8 cellular contexts compared by ENCODE assay signal in genomic region chr14:93939304-93940229, GRCh38. TPM values are rescaled to one million over a fixed set of nuclear protein-coding genes. Genes with fewer than 3 reads are reported as not detected.
DNase-seq lines count a peak whose midpoint lies in the region; ATAC-seq, FAIRE-seq and TF ChIP-seq lines count a peak whose summit lies in the region.

No MANE protein-coding gene starts in this region.

- TF ChIP-seq RAD21 in HCT116 (IDR thresholded peaks at IDR 0.05; ENCODE audit: low read depth) (peak; percentile 92), HepG2 (CRISPR knock-in tag; IDR thresholded peaks at IDR 0.05) (peak; percentile 97)

- H3K9me3 ChIP-seq in HCT116 (ENCODE audit: control insufficient read depth in 1 of 2, insufficient read depth in 1 of 2, low read depth in 1 of 2, low read length in 2 of 2) (no peaks in the 10 kb centered on the region), HepG2 (ENCODE audit: low read length) (no peaks in the 10 kb centered on the region)

- H4K20me1 ChIP-seq in HCT116 (ENCODE audit: insufficient read depth) (no peaks in the 10 kb centered on the region), HepG2 (ENCODE audit: insufficient read depth, low read length) (no peaks in the 10 kb centered on the region)

- TF ChIP-seq CTCF in GM12872 (IDR thresholded peaks at IDR 0.05; ENCODE audit: insufficient read depth, low read depth, low read length) = peak; percentile 70
- peak; percentile 52 to 95 (median 69) for TF ChIP-seq CTCF in HCT116 (IDR thresholded peaks at IDR 0.05 in 2 of 3, conservative IDR thresholded peaks at IDR 0.05 in 1 of 3; ENCODE audit: borderline replicate concordance in 1 of 3, insufficient read depth in 1 of 3, low read depth in 2 of 3, low read length in 2 of 3)
- TF ChIP-seq CTCF in coronary artery (IDR thresholded peaks at IDR 0.05) = peak; percentile 75
- TF ChIP-seq CTCF in HepG2 (CRISPR knock-in tag; IDR thresholded peaks at IDR 0.05) = peak; percentile 92

- H3K27me3 ChIP-seq in HCT116 (ENCODE audit: insufficient read depth, low read length) (no peaks in the 10 kb centered on the region), HepG2 (ENCODE audit: control insufficient read depth in 1 of 2, insufficient read depth in 2 of 2, low read length in 2 of 2) (no peaks in the 10 kb centered on the region; a peak in 1 of 5 replicates)

- H3K4me2 ChIP-seq in HCT116 (ENCODE audit: low read length) = peak overlapping the region; percentile 65
- peak overlapping the region; percentile 46; the same call in 1 of the 2 replicates for H3K4me2 ChIP-seq in HepG2 (ENCODE audit: low read depth, low read length)

- POLR2A ChIA-PET in HCT116 (lab: Charles Lee) (interaction anchor here (0.7 to 1.0 kb wide), 6 partner anchors 12 to 197 kb away, joined by 3 to 5 read pairs (median 4); partner anchors contain the start of gene CCDC197), HepG2 (lab: Yijun Ruan, JAX) (interaction anchor here (0.8 to 3.9 kb wide), 10 partner anchors 13 to 65 kb away, joined by 3 to 25 read pairs (median 5); partner anchors contain the start of gene CCDC197)

- BruUV-seq in HCT116 (replicated peaks; lab: Mats Ljungman, UMichigan) = no TSS peak
- BruUV-seq in HepG2 (replicated peaks; lab: Mats Ljungman, UMichigan) = no TSS peak

- H3K9me2 ChIP-seq in HCT116 (ENCODE audit: insufficient read depth) = no peaks in the 10 kb centered on the region

- ATAC-seq in HCT116 = peak; percentile 92
- peak; percentile 91 for ATAC-seq in HepG2

- intact Hi-C loops in HCT116 (cut with micrococcal nuclease) = loop anchor here (1.0 kb wide), 4 partner anchors 31 to 241 kb away; no protein-coding TSS in a partner anchor
- intact Hi-C loops in HepG2 (cut with micrococcal nuclease; ENCODE audit: unreplicated experiment) = loop anchor here (1.0 kb wide), 1 partner anchor 31 kb away; no protein-coding TSS in a partner anchor

- H3K36me3 ChIP-seq in HCT116 (ENCODE audit: control insufficient read depth in 1 of 2, insufficient read depth in 2 of 2, low read length in 2 of 2) (no peaks in the 10 kb centered on the region), HepG2 (replicated peaks in 1 of 2; ENCODE audit: control insufficient read depth in 1 of 2, insufficient read depth in 2 of 2, low read length in 2 of 2) (no peaks in the 10 kb centered on the region)

- DNase-seq in HCT116 (ENCODE audit: low read depth, low spot score) (peak; percentile 56), MV-4-11 (lab: John Stamatoyannopoulos, UW) (peak; percentile 58), coronary artery (ENCODE audit: low spot score) (peak; percentile 83), HepG2 (ENCODE audit: low spot score) (no peak), GF-D8 (lab: John Stamatoyannopoulos, UW) (no peak)
- peak; percentile 95 for DNase-seq in activated CD4-positive, alpha-beta T cell treated with anti-CD3 and anti-CD28 coated beads for 48 hours
- DNase-seq in stimulated activated CD4-positive, alpha-beta T cell treated with anti-CD3 and anti-CD28 coated beads, TNF-alpha, amount 100 ng/mL, for 1 hour (ENCODE audit: low read depth in 3 of 3, low spot score in 1 of 3) = peak; percentile 75 to 98 (median 88)

- RAD21 ChIA-PET in HCT116 (lab: Charles Lee; ENCODE audit: low non-redundant PET in 1 of 2, low total read pairs in 2 of 2, uncharacterized antibody in 2 of 2, unreplicated experiment in 2 of 2) = interaction anchor here (0.7 to 1.8 kb wide), 17 partner anchors 20 to 203 kb away, joined by 3 to 21 read pairs (median 4); partner anchors contain the start of gene CCDC197 (in 2 of the 2)

- H3K79me2 ChIP-seq in HCT116 (ENCODE audit: insufficient read depth, low read length) = no peaks in the 10 kb centered on the region
- no peaks in the 10 kb centered on the region for H3K79me2 ChIP-seq in HepG2 (ENCODE audit: insufficient read depth, low read length)

- H3K9ac ChIP-seq in HCT116 (ENCODE audit: low read length) (peak overlapping the region; percentile 24; the same call in 1 of the 2 replicates), HepG2 (ENCODE audit: insufficient read depth, low read depth, low read length) (no peak overlapping the region)

- FAIRE-seq in HepG2 (lab: Jason Lieb, UNC) = no peak

- in situ Hi-C loops in HepG2 (cut with HindIII; ENCODE audit: extremely low pct_ligation_motif_present, low pct_unique_long_range_greater_than_20kb) = loop anchor here (5.0 kb wide), 3 partner anchors 33 to 198 kb away; no protein-coding TSS in a partner anchor

- 80% methylated on average over 45 of the region's 84 CpGs for WGBS in HepG2 (ENCODE audit: low lambda C conversion rate)

- H2AFZ ChIP-seq in HCT116 (ENCODE audit: low read depth, low read length, poor library complexity, severe bottlenecking) (peak overlapping the region; percentile 88), HepG2 (ENCODE audit: low read length) (no peak overlapping the region)

- no peak for TF ChIP-seq POLR2A in HCT116 (IDR thresholded peaks at IDR 0.05; ENCODE audit: borderline replicate concordance, extremely low read depth, insufficient read depth, insufficient read length)
- TF ChIP-seq POLR2A in HepG2 (IDR thresholded peaks at IDR 0.05; ENCODE audit: insufficient read depth in 1 of 2, low read depth in 2 of 2, low read length in 2 of 2) = no peak

- H3K27ac ChIP-seq in HCT116 (ENCODE audit: low read depth, low read length) (no peak overlapping the region), coronary artery (peak overlapping the region in 1 of 2 donors; percentile 0), HepG2 (ENCODE audit: extremely low read length, insufficient read depth, low read length) (no peak overlapping the region)

- TF ChIP-seq EP300 in HepG2 (IDR thresholded peaks at IDR 0.05; ENCODE audit: low read depth in 2 of 2, low read length in 2 of 2) = no peak
- TF ChIP-seq EP300 in HepG2 (CRISPR knock-in tag; IDR thresholded peaks at IDR 0.05; ENCODE audit: borderline replicate concordance) = no peak

- H3K4me3 ChIP-seq in HCT116 (replicated peaks in 1 of 2; ENCODE audit: low read depth in 1 of 2, low read length in 2 of 2) (peak overlapping the region in 1 of 2 experiments; percentile 27; a peak in 2 of 4 replicates), coronary artery (peak overlapping the region; percentile 54), HepG2 (replicated peaks in 1 of 3; ENCODE audit: insufficient read depth in 1 of 3, low read depth in 2 of 3, low read length in 3 of 3) (no peak overlapping the region)

- H3K4me1 ChIP-seq in HCT116 (ENCODE audit: control insufficient read depth in 1 of 2, insufficient read depth in 2 of 2, low read length in 2 of 2) = peaks cover 19 to 46% of the 10 kb centered on the region in 2 experiments
- peaks cover 25% of the 10 kb centered on the region for H3K4me1 ChIP-seq in HepG2 (ENCODE audit: insufficient read depth, low read length)

- CTCF ChIA-PET in HCT116 (lab: Charles Lee) (interaction anchor here (0.6 to 9.4 kb wide), 42 partner anchors 8 to 298 kb away, joined by 3 to 121 read pairs (median 6); partner anchors contain the start of genes CCDC197, FAM181A, IFI27 and IFI27L2), HepG2 (lab: Yijun Ruan, JAX; ENCODE audit: low intra/inter-chr PET ratio, low total read pairs) (interaction anchor here (0.8 to 3.2 kb wide), 7 partner anchors 14 to 197 kb away, joined by 3 to 51 read pairs (median 4); no protein-coding TSS in a partner anchor)

RNA-seq across cellular contexts. Expression of gene FAM181A, which starts 12.4 kb away (rescaled TPM):
- total RNA-seq in HCT116 (2021; ENCODE audit: unreplicated experiment) = not detected
- not detected in 2 replicates for polyA plus RNA-seq in HCT116 (2012)
- 1.1 and 1.5 TPM in 2 replicates for total RNA-seq in HepG2 (2016; rRNA removed; fragmentation: Illumina TruSeq; extraction: Trizol)
- total RNA-seq in HepG2 (2016; cell fraction: cytosol; rRNA removed; fragmentation: Illumina TruSeq; extraction: Trizol; ENCODE audit: low read depth) = 0.18 and 0.51 TPM in 2 replicates
- total RNA-seq in HepG2 (2016; cell fraction: insoluble cytoplasmic fraction; rRNA removed; fragmentation: Illumina TruSeq; extraction: Trizol) = 0.95 and 1.2 TPM in 2 replicates
- 1.1 and 1.4 TPM in 2 replicates for total RNA-seq in HepG2 (2016; cell fraction: membrane; rRNA removed; fragmentation: Illumina TruSeq; extraction: Trizol)
- 0.38 and 1.1 TPM in 2 replicates for total RNA-seq in HepG2 (2016; cell fraction: nucleus; rRNA removed; fragmentation: Illumina TruSeq; extraction: Trizol)
- polyA plus RNA-seq in HepG2 (2011; rRNA removed) = 0.80 and 1.1 TPM in 2 replicates
- 0.47 and 0.89 TPM in 2 replicates for polyA plus RNA-seq in HepG2 (2011; cell fraction: cytosol; rRNA removed)
- polyA plus RNA-seq in HepG2 (2011; cell fraction: nucleus; rRNA removed) = 0.45 and 0.61 TPM in 2 replicates
- 0.69 and 0.97 TPM in 2 replicates for polyA plus RNA-seq in HepG2 (2012)
- 0.54 and 0.60 TPM in 2 replicates for polyA plus RNA-seq in HepG2 (2016; cell fraction: cytosol; fragmentation: Illumina TruSeq; extraction: Trizol; ENCODE audit: low read depth)
- polyA plus RNA-seq in HepG2 (2016; cell fraction: insoluble cytoplasmic fraction; fragmentation: Illumina TruSeq; extraction: Trizol; ENCODE audit: low read depth) = 1.4 and 1.8 TPM in 2 replicates
- polyA plus RNA-seq in HepG2 (2016; cell fraction: membrane; fragmentation: Illumina TruSeq; extraction: Trizol; ENCODE audit: low read depth) = 0.57 and 0.84 TPM in 2 replicates
- 1.6 and 2.1 TPM in 2 replicates for polyA plus RNA-seq in HepG2 (2016; cell fraction: nucleus; fragmentation: Illumina TruSeq; extraction: Trizol; ENCODE audit: insufficient read depth, low read depth)
- 1.6 TPM in 1 of 2 replicates, not detected in the other for polyA minus RNA-seq in HepG2 (2011; rRNA and poly(A)+ RNA removed; ENCODE audit: low replicate concordance)
- polyA minus RNA-seq in HepG2 (2011; cell fraction: cytosol; rRNA and poly(A)+ RNA removed) = not detected in 2 replicates
- polyA minus RNA-seq in HepG2 (2011; cell fraction: nucleus; rRNA and poly(A)+ RNA removed) = not detected in 2 replicates

RNA-seq across cellular contexts. Expression of gene ASB2, which starts 36.8 kb away (rescaled TPM):
- not detected for total RNA-seq in HCT116 (2021; ENCODE audit: unreplicated experiment)
- polyA plus RNA-seq in HCT116 (2012) = 0.02 and 0.08 TPM in 2 replicates
- total RNA-seq in HepG2 (2016; rRNA removed; fragmentation: Illumina TruSeq; extraction: Trizol) = 0.46 and 0.82 TPM in 2 replicates
- total RNA-seq in HepG2 (2016; cell fraction: cytosol; rRNA removed; fragmentation: Illumina TruSeq; extraction: Trizol; ENCODE audit: low read depth) = 0.26 and 0.40 TPM in 2 replicates
- total RNA-seq in HepG2 (2016; cell fraction: insoluble cytoplasmic fraction; rRNA removed; fragmentation: Illumina TruSeq; extraction: Trizol) = 0.62 and 0.93 TPM in 2 replicates
- 0.37 and 0.83 TPM in 2 replicates for total RNA-seq in HepG2 (2016; cell fraction: membrane; rRNA removed; fragmentation: Illumina TruSeq; extraction: Trizol)
- total RNA-seq in HepG2 (2016; cell fraction: nucleus; rRNA removed; fragmentation: Illumina TruSeq; extraction: Trizol) = 1.1 and 1.3 TPM in 2 replicates
- polyA plus RNA-seq in HepG2 (2011; rRNA removed) = 4.1 and 4.5 TPM in 2 replicates
- 4.5 and 6.1 TPM in 2 replicates for polyA plus RNA-seq in HepG2 (2011; cell fraction: cytosol; rRNA removed)
- polyA plus RNA-seq in HepG2 (2011; cell fraction: nucleus; rRNA removed) = 9.6 and 13.9 TPM in 2 replicates
- polyA plus RNA-seq in HepG2 (2012) = 0.48 and 0.80 TPM in 2 replicates
- 0.21 and 0.37 TPM in 2 replicates for polyA plus RNA-seq in HepG2 (2016; cell fraction: cytosol; fragmentation: Illumina TruSeq; extraction: Trizol; ENCODE audit: low read depth)
- 0.58 and 0.71 TPM in 2 replicates for polyA plus RNA-seq in HepG2 (2016; cell fraction: insoluble cytoplasmic fraction; fragmentation: Illumina TruSeq; extraction: Trizol; ENCODE audit: low read depth)
- polyA plus RNA-seq in HepG2 (2016; cell fraction: membrane; fragmentation: Illumina TruSeq; extraction: Trizol; ENCODE audit: low read depth) = 0.35 and 0.43 TPM in 2 replicates
- polyA plus RNA-seq in HepG2 (2016; cell fraction: nucleus; fragmentation: Illumina TruSeq; extraction: Trizol; ENCODE audit: insufficient read depth, low read depth) = 1.0 and 1.6 TPM in 2 replicates
- 14.4 TPM in 1 of 2 replicates, not detected in the other for polyA minus RNA-seq in HepG2 (2011; rRNA and poly(A)+ RNA removed; ENCODE audit: low replicate concordance)
- polyA minus RNA-seq in HepG2 (2011; cell fraction: cytosol; rRNA and poly(A)+ RNA removed) = 3.1 and 3.4 TPM in 2 replicates
- 3.7 and 6.6 TPM in 2 replicates for polyA minus RNA-seq in HepG2 (2011; cell fraction: nucleus; rRNA and poly(A)+ RNA removed)

RNA-seq across cellular contexts. Expression of gene CCDC197, which starts 57.5 kb away (rescaled TPM):
- not detected for total RNA-seq in HCT116 (2021; ENCODE audit: unreplicated experiment)
- polyA plus RNA-seq in HCT116 (2012) = not detected in 2 replicates
- 0.11 TPM in 1 of 2 replicates, not detected in the other for total RNA-seq in HepG2 (2016; rRNA removed; fragmentation: Illumina TruSeq; extraction: Trizol)
- not detected in 2 replicates for total RNA-seq in HepG2 (2016; cell fraction: cytosol; rRNA removed; fragmentation: Illumina TruSeq; extraction: Trizol; ENCODE audit: low read depth)
- not detected in 2 replicates for total RNA-seq in HepG2 (2016; cell fraction: insoluble cytoplasmic fraction; rRNA removed; fragmentation: Illumina TruSeq; extraction: Trizol)
- not detected in 2 replicates for total RNA-seq in HepG2 (2016; cell fraction: membrane; rRNA removed; fragmentation: Illumina TruSeq; extraction: Trizol)
- not detected in 2 replicates for total RNA-seq in HepG2 (2016; cell fraction: nucleus; rRNA removed; fragmentation: Illumina TruSeq; extraction: Trizol)
- 0.13 TPM in 1 of 2 replicates, not detected in the other for polyA plus RNA-seq in HepG2 (2011; rRNA removed)
- not detected in 2 replicates for polyA plus RNA-seq in HepG2 (2011; cell fraction: cytosol; rRNA removed)
- 0.17 TPM in 1 of 2 replicates, not detected in the other for polyA plus RNA-seq in HepG2 (2011; cell fraction: nucleus; rRNA removed)
- 0.11 TPM in 1 of 2 replicates, not detected in the other for polyA plus RNA-seq in HepG2 (2012)
- not detected in 2 replicates for polyA plus RNA-seq in HepG2 (2016; cell fraction: cytosol; fragmentation: Illumina TruSeq; extraction: Trizol; ENCODE audit: low read depth)
- not detected in 2 replicates for polyA plus RNA-seq in HepG2 (2016; cell fraction: insoluble cytoplasmic fraction; fragmentation: Illumina TruSeq; extraction: Trizol; ENCODE audit: low read depth)
- polyA plus RNA-seq in HepG2 (2016; cell fraction: membrane; fragmentation: Illumina TruSeq; extraction: Trizol; ENCODE audit: low read depth) = 0.16 TPM in 1 of 2 replicates, not detected in the other
- polyA plus RNA-seq in HepG2 (2016; cell fraction: nucleus; fragmentation: Illumina TruSeq; extraction: Trizol; ENCODE audit: insufficient read depth, low read depth) = 0.33 TPM in 1 of 2 replicates, not detected in the other
- polyA minus RNA-seq in HepG2 (2011; rRNA and poly(A)+ RNA removed; ENCODE audit: low replicate concordance) = 0.20 TPM in 1 of 2 replicates, not detected in the other
- not detected in 2 replicates for polyA minus RNA-seq in HepG2 (2011; cell fraction: cytosol; rRNA and poly(A)+ RNA removed)
- polyA minus RNA-seq in HepG2 (2011; cell fraction: nucleus; rRNA and poly(A)+ RNA removed) = not detected in 2 replicates

Comparison
In these comparisons a context has a peak if more than half of its experiments do, and no peak if none do; other contexts are left out.
1. DNase-seq: peak in HCT116 (single experiment), MV-4-11 (single experiment), activated CD4-positive, alpha-beta T cell treated with anti-CD3 and anti-CD28 coated beads for 48 hours (single experiment), coronary artery (single experiment) and stimulated activated CD4-positive, alpha-beta T cell treated with anti-CD3 and anti-CD28 coated beads, TNF-alpha, amount 100 ng/mL, for 1 hour (3 of 3); none in HepG2 (single experiment) and GF-D8 (single experiment).
2. Peak in every context shown above with its lines, with median percentiles within 50 percentile points of each other: CTCF ChIP-seq.